18 cellular contexts compared by ENCODE assay signal in the genomic region with DNA sequence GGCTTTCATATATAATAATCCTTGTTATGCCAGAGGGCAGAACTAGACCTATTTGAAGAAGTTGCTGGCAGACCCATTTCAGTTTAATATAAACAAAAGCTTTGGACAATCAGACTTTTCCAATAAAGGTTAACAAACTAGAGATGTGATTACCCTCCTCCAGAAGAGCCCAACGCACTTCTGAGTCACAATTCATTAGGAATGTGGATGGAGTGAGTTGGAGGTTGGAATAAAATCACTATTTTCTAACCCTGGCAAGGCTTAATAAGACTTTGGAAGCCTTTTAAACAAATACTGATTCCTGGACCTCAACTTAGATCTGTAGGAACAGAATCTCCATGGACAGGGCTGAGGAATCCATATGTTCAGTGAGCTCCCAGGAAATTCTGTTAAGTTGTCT.
A peak's percentile ranks its signal among the peaks of the same experiment; 100 is the strongest.
DNase-seq lines count a peak whose midpoint lies in the region; ATAC-seq, FAIRE-seq and TF ChIP-seq lines count a peak whose summit lies in the region.
"Had no signal": no experiment of that assay in that cellular context is flagged by ENCODE, and none has a peak within 500 bp of the region (broad histone marks: within the 10 kb centered on the region; RNA-seq: fewer than 3 reads in every experiment).

No MANE protein-coding gene starts in this region.

- no peaks in the 10 kb centered on the region for H4K20me1 ChIP-seq in HepG2 (ENCODE audit: insufficient read depth, low read length)

- in situ Hi-C loops in HepG2 (cut with HindIII; ENCODE audit: extremely low pct_ligation_motif_present, low pct_unique_long_range_greater_than_20kb), result no loop called here

- CTCF ChIA-PET in A549 (lab: Yijun Ruan, JAX), result interaction anchor here (0.7 to 1.5 kb wide), 3 partner anchors 9 to 233 kb away, joined by 3 to 5 read pairs (median 5); partner anchors contain the start of gene ELL2
- CTCF ChIA-PET in HepG2 (lab: Yijun Ruan, JAX; ENCODE audit: low intra/inter-chr PET ratio, low total read pairs), result no interaction called here

- H3K27me3 ChIP-seq in HepG2 (ENCODE audit: control insufficient read depth in 1 of 2, insufficient read depth in 2 of 2, low read length in 2 of 2), result no peaks in the 10 kb centered on the region
- H3K27me3 ChIP-seq in sigmoid colon, result no peaks in the 10 kb centered on the region
- H3K27me3 ChIP-seq: SJSA1 had no signal

- H3K4me3 Mint-ChIP-seq in HFFc6, result no peak overlapping the region

- TF ChIP-seq CTCF in A549 (IDR thresholded peaks at IDR 0.05), result no peak
- TF ChIP-seq CTCF in HFFc6 (IDR thresholded peaks at IDR 0.05), result no peak
- TF ChIP-seq CTCF in VCaP (conservative IDR thresholded peaks at IDR 0.05), result no peak
- TF ChIP-seq CTCF in fibroblast of the aortic adventitia (IDR thresholded peaks at IDR 0.05; ENCODE audit: insufficient read depth, low read length), result no peak
- no peak for TF ChIP-seq CTCF in HepG2 (CRISPR knock-in tag; IDR thresholded peaks at IDR 0.05)
- no peak for TF ChIP-seq CTCF in sigmoid colon (IDR thresholded peaks at IDR 0.05)

- DNase-seq in A549 (ENCODE audit: low read depth in 1 of 2, low spot score in 1 of 2), result no peak
- peak; percentile 24 for DNase-seq in HFFc6
- DNase-seq in fibroblast of the aortic adventitia (ENCODE audit: low read depth), result peak; percentile 80
- DNase-seq in NCI-H345 treated with DMSO at 0.1 percent for 48 hours (lab: John Stamatoyannopoulos, UW; ENCODE audit: unreplicated experiment), result no peak
- DNase-seq in HepG2 (ENCODE audit: low spot score), result no peak
- DNase-seq in sigmoid colon, result no peak
- DNase-seq: DMS 273 treated with DMSO at 0.1 percent for 48 hours, NCI-H1436 treated with DMSO at 0.1 percent for 48 hours, NCI-H2029 treated with DMSO at 0.1 percent for 48 hours, NCI-H2171 treated with DMSO at 0.1 percent for 48 hours, NCI-H510A treated with DMSO at 0.1 percent for 48 hours, PC-9 had no signal

- POLR2A ChIA-PET in A549 (lab: Yijun Ruan, JAX), result no interaction called here
- POLR2A ChIA-PET in HepG2 (lab: Yijun Ruan, JAX), result no interaction called here

- ATAC-seq in A549, result no peak
- ATAC-seq in GM21576 (IDR thresholded peaks at IDR 0.05; ENCODE audit: unreplicated experiment), result no peak
- no peak for ATAC-seq in HepG2
- ATAC-seq: HCT116, K562 had no signal

- H2AFZ ChIP-seq in HepG2 (ENCODE audit: low read length), result no peak overlapping the region
- H2AFZ ChIP-seq: PC-9 had no signal

- 44% methylated on average over 1 of the region's 1 CpG for WGBS in A549 (ENCODE audit: missing lambda C conversion rate)
- WGBS in HepG2 (ENCODE audit: low lambda C conversion rate), result 100% methylated on average over 1 of the region's 1 CpG
- WGBS in sigmoid colon, 2 donors, result 82 to 89% methylated on average over 1 of the region's 1 CpG

- no peaks in the 10 kb centered on the region for H3K27me3 Mint-ChIP-seq in HFFc6 (ENCODE audit: insufficient read depth)

- peaks cover 6% of the 10 kb centered on the region; the same call in 1 of the 2 replicates for H3K36me3 Mint-ChIP-seq in HFFc6 (ENCODE audit: low read depth)

- FAIRE-seq in A549 (lab: Jason Lieb, UNC) (no peak), HepG2 (lab: Jason Lieb, UNC) (no peak)
- FAIRE-seq: K562 had no signal

- H3K9me3 ChIP-seq in A549 (no peaks in the 10 kb centered on the region), HepG2 (ENCODE audit: low read length) (no peaks in the 10 kb centered on the region), sigmoid colon (no peaks in the 10 kb centered on the region)
- H3K9me3 ChIP-seq: SJSA1 had no signal

- H3K4me3 ChIP-seq in A549 (no peak overlapping the region), fibroblast of the aortic adventitia (ENCODE audit: low read depth, low read length) (no peak overlapping the region), HepG2 (replicated peaks in 1 of 3; ENCODE audit: insufficient read depth in 1 of 3, low read depth in 2 of 3, low read length in 3 of 3) (no peak overlapping the region), sigmoid colon (no peak overlapping the region)
- H3K4me3 ChIP-seq: K562, PC-9, SJSA1 had no signal

- TF ChIP-seq RAD21 in A549 (conservative IDR thresholded peaks at IDR 0.05 in 1 of 2, IDR thresholded peaks at IDR 0.05 in 1 of 2), result no peak
- TF ChIP-seq RAD21 in HepG2 (CRISPR knock-in tag; IDR thresholded peaks at IDR 0.05), result no peak

- TF ChIP-seq POLR2A in A549 (IDR thresholded peaks at IDR 0.05; ENCODE audit: low read length) (no peak), HepG2 (IDR thresholded peaks at IDR 0.05; ENCODE audit: insufficient read depth in 1 of 2, low read depth in 2 of 2, low read length in 2 of 2) (no peak), sigmoid colon (IDR thresholded peaks at IDR 0.05) (no peak)

- TF ChIP-seq EP300 in A549 (IDR thresholded peaks at IDR 0.05), result no peak
- TF ChIP-seq EP300 in HepG2 (IDR thresholded peaks at IDR 0.05; ENCODE audit: low read depth in 2 of 2, low read length in 2 of 2), result no peak
- no peak for TF ChIP-seq EP300 in HepG2 (CRISPR knock-in tag; IDR thresholded peaks at IDR 0.05; ENCODE audit: borderline replicate concordance)
- no peak for TF ChIP-seq EP300 in sigmoid colon (IDR thresholded peaks at IDR 0.05)

- no peaks in the 10 kb centered on the region for H3K36me3 ChIP-seq in HepG2 (replicated peaks in 1 of 2; ENCODE audit: control insufficient read depth in 1 of 2, insufficient read depth in 2 of 2, low read length in 2 of 2)
- H3K36me3 ChIP-seq in sigmoid colon, result no peaks in the 10 kb centered on the region
- H3K36me3 ChIP-seq: SJSA1 had no signal

- intact Hi-C loops in HepG2 (cut with micrococcal nuclease; ENCODE audit: unreplicated experiment), result no loop called here
- intact Hi-C loops in sigmoid colon (cut with DNase I), result no loop called here

- H3K79me2 ChIP-seq in HepG2 (ENCODE audit: insufficient read depth, low read length), result no peaks in the 10 kb centered on the region

- H3K4me2 ChIP-seq in A549 (0 out of 3 replicates have a peak overlapping the region, but pooled peaks have one; percentile 4), HepG2 (ENCODE audit: low read depth, low read length) (no peak overlapping the region)
- H3K4me2 ChIP-seq: PC-9 had no signal

- H3K4me1 ChIP-seq in A549 (peaks cover 21% of the 10 kb centered on the region), HepG2 (ENCODE audit: insufficient read depth, low read length) (peaks cover 72% of the 10 kb centered on the region), sigmoid colon (peaks cover 0 to 6% (median 0%) of the 10 kb centered on the region in 4 donors)
- H3K4me1 ChIP-seq: SJSA1 had no signal

- H3K27ac ChIP-seq in A549 (no peak overlapping the region), VCaP (peak overlapping the region; percentile 50), HepG2 (ENCODE audit: extremely low read length, insufficient read depth, low read length) (no peak overlapping the region), sigmoid colon (no peak overlapping the region)
- H3K27ac ChIP-seq: C4-2B, PC-9, SJSA1 had no signal

- no peaks in the 10 kb centered on the region for H3K9me3 Mint-ChIP-seq in HFFc6

- BruUV-seq in HepG2 (replicated peaks; lab: Mats Ljungman, UMichigan), result no TSS peak

- H3K4me1 Mint-ChIP-seq in HFFc6 (ENCODE audit: low read depth), result peaks cover 60% of the 10 kb centered on the region

- no peak overlapping the region for H3K9ac ChIP-seq in HepG2 (ENCODE audit: insufficient read depth, low read depth, low read length)

- H3K27ac Mint-ChIP-seq in HFFc6, result peak overlapping the region; percentile 26; the same call in 1 of the 2 replicates

TF ChIP-seq in A549, 52 proteins besides CTCF, POLR2A, EP300 and RAD21:
- TF ChIP-seq JUN (IDR thresholded peaks at IDR 0.05) (no peak), RNF2 (IDR thresholded peaks at IDR 0.05; ENCODE audit: borderline replicate concordance, low read depth) (no peak), NFE2L2 (conservative IDR thresholded peaks at IDR 0.05; ENCODE audit: low read length) (no peak), RARB (CRISPR knock-in tag; IDR thresholded peaks at IDR 0.05) (no peak)

TF ChIP-seq in HepG2, 621 proteins besides CTCF, POLR2A, EP300 and RAD21 (continues in another document):
- TF ChIP-seq HIC2 (CRISPR knock-in tag; IDR thresholded peaks at IDR 0.05; ENCODE audit: low read depth) (no peak), ZNF383 (CRISPR knock-in tag; IDR thresholded peaks at IDR 0.05; ENCODE audit: borderline replicate concordance) (no peak)
- TF ChIP-seq, protein P1, sequence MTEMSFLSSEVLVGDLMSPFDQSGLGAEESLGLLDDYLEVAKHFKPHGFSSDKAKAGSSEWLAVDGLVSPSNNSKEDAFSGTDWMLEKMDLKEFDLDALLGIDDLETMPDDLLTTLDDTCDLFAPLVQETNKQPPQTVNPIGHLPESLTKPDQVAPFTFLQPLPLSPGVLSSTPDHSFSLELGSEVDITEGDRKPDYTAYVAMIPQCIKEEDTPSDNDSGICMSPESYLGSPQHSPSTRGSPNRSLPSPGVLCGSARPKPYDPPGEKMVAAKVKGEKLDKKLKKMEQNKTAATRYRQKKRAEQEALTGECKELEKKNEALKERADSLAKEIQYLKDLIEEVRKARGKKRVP (CRISPR knock-in tag; IDR thresholded peaks at IDR 0.05), result no peak
- TF ChIP-seq, protein P2, sequence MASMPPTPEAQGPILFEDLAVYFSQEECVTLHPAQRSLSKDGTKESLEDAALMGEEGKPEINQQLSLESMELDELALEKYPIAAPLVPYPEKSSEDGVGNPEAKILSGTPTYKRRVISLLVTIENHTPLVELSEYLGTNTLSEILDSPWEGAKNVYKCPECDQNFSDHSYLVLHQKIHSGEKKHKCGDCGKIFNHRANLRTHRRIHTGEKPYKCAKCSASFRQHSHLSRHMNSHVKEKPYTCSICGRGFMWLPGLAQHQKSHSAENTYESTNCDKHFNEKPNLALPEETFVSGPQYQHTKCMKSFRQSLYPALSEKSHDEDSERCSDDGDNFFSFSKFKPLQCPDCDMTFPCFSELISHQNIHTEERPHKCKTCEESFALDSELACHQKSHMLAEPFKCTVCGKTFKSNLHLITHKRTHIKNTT (CRISPR knock-in tag; IDR thresholded peaks at IDR 0.05), result no peak

Comparison
In these comparisons a context has a peak if more than half of its experiments do, and no peak if none do; other contexts are left out.
1. DNase-seq: peak in HFFc6 (single experiment) and fibroblast of the aortic adventitia (single experiment); none in A549 (0 of 2), NCI-H345 treated with DMSO at 0.1 percent for 48 hours (single experiment), HepG2 (single experiment) and sigmoid colon (single experiment).